ENCODE assay signal across 8 cellular contexts in genomic region chr1:9291914-9292360, GRCh38. TPM values are rescaled to one million over a fixed set of nuclear protein-coding genes. Genes with fewer than 3 reads are reported as not detected.
DNase-seq lines count a peak whose midpoint lies in the region; ATAC-seq, FAIRE-seq and TF ChIP-seq lines count a peak whose summit lies in the region.

No MANE protein-coding gene starts in this region.

- H3K4me2 ChIP-seq in endothelial cell of umbilical vein (ENCODE audit: insufficient read depth, low read length) (peak overlapping the region; percentile 72), MM.1S (ENCODE audit: low read depth, low read length) (no peak overlapping the region)

- peaks cover 2 to 22% (median 13%) of the 10 kb centered on the region in 3 donors for H3K4me1 Mint-ChIP-seq in CD8-positive, alpha-beta memory T cell
- H3K4me1 Mint-ChIP-seq in naive thymus-derived CD8-positive, alpha-beta T cell: peaks cover 0 to 11% (median 8%) of the 10 kb centered on the region in 4 donors

- H3K9ac ChIP-seq in endothelial cell of umbilical vein (replicated peaks; ENCODE audit: extremely low read depth, insufficient read depth, low read length) (peak overlapping the region; percentile 66), MM.1S (ENCODE audit: low read length) (no peak overlapping the region)

- H3K27ac ChIP-seq in CD8-positive, alpha-beta memory T cell (ENCODE audit: low read depth, low read length): no peak overlapping the region
- H3K27ac ChIP-seq in endothelial cell of umbilical vein (ENCODE audit: insufficient read depth, low read depth, low read length) (peak overlapping the region; percentile 54), MM.1S (ENCODE audit: low read length) (no peak overlapping the region)

- no peak for ATAC-seq in naive thymus-derived CD8-positive, alpha-beta T cell
- no peak for ATAC-seq in HG02571 (IDR thresholded peaks at IDR 0.05; ENCODE audit: unreplicated experiment)

- no peaks in the 10 kb centered on the region for H3K9me1 ChIP-seq in endothelial cell of umbilical vein (replicated peaks; ENCODE audit: control insufficient read depth, extremely low read depth, insufficient read depth, low read length)

- POLR2A ChIA-PET in CD8-positive, alpha-beta memory T cell (lab: Charles Lee): interaction anchor here (0.6 kb wide), 1 partner anchor 57 kb away, joined by 3 read pairs; no protein-coding TSS in a partner anchor
- POLR2A ChIA-PET in endothelial cell of umbilical vein (lab: Charles Lee): interaction anchor here (0.6 kb wide), 1 partner anchor 150 kb away, joined by 3 read pairs; no protein-coding TSS in a partner anchor
- POLR2A ChIA-PET in naive thymus-derived CD8-positive, alpha-beta T cell (lab: Charles Lee): interaction anchor here (0.8 to 1.0 kb wide), 2 partner anchors 168 to 204 kb away, joined by 3 read pairs; no protein-coding TSS in a partner anchor

- H3K4me3 Mint-ChIP-seq in CD8-positive, alpha-beta memory T cell: peak overlapping the region; percentile 64 to 87 (median 79)
- peak overlapping the region; percentile 60 to 86 (median 68) for H3K4me3 Mint-ChIP-seq in naive thymus-derived CD8-positive, alpha-beta T cell

- peaks cover 0 to 3% of the 10 kb centered on the region in 2 donors for H3K27me3 Mint-ChIP-seq in CD8-positive, alpha-beta memory T cell
- H3K27me3 Mint-ChIP-seq in naive thymus-derived CD8-positive, alpha-beta T cell: peaks cover 0 to 2% (median 0%) of the 10 kb centered on the region in 5 donors

- no peaks in the 10 kb centered on the region for H3K36me3 Mint-ChIP-seq in CD8-positive, alpha-beta memory T cell
- peaks cover 0 to 5% (median 2%) of the 10 kb centered on the region in 3 donors for H3K36me3 Mint-ChIP-seq in naive thymus-derived CD8-positive, alpha-beta T cell

- CTCF ChIA-PET in CD8-positive, alpha-beta memory T cell (lab: Charles Lee): interaction anchor here (0.9 to 4.1 kb wide), 4 partner anchors 25 to 200 kb away, joined by 3 to 54 read pairs (median 27); no protein-coding TSS in a partner anchor
- CTCF ChIA-PET in endothelial cell of umbilical vein (lab: Charles Lee): interaction anchor here (0.9 to 6.2 kb wide), 12 partner anchors 11 to 205 kb away, joined by 3 to 317 read pairs (median 5); no protein-coding TSS in a partner anchor

- H3F3A ChIP-seq in MM.1S (ENCODE audit: insufficient read depth, low read length): 0 out of 2 replicates have a peak, but pooled peaks cover 2% of the 10 kb centered on the region

- no peaks in the 10 kb centered on the region for H3K27me3 ChIP-seq in CD8-positive, alpha-beta memory T cell (ENCODE audit: insufficient read depth, low read length, poor library complexity, severe bottlenecking)
- H3K27me3 ChIP-seq in endothelial cell of umbilical vein (ENCODE audit: control insufficient read depth in 2 of 2, insufficient read depth in 2 of 2, low read length in 2 of 2): no peaks in the 10 kb centered on the region
- 0 out of 2 replicates have a peak, but pooled peaks cover 3% of the 10 kb centered on the region for H3K27me3 ChIP-seq in MM.1S (replicated peaks; ENCODE audit: insufficient read depth, low read length)

- H3K9me3 ChIP-seq in CD8-positive, alpha-beta memory T cell (ENCODE audit: low read length): peaks cover 6% of the 10 kb centered on the region
- H3K9me3 ChIP-seq in endothelial cell of umbilical vein (replicated peaks; ENCODE audit: control insufficient read depth, insufficient read depth, low read length) (no peaks in the 10 kb centered on the region), MM.1S (replicated peaks; ENCODE audit: insufficient read depth, low read length) (no peaks in the 10 kb centered on the region)

- no peak for TF ChIP-seq CTCF in endothelial cell of umbilical vein (IDR thresholded peaks at IDR 0.05; ENCODE audit: extremely low read depth in 1 of 2, insufficient read depth in 1 of 2, low read depth in 1 of 2, low read length in 2 of 2)
- no peak for TF ChIP-seq CTCF in MM.1S (IDR thresholded peaks at IDR 0.05; ENCODE audit: low read length)

- no peak overlapping the region for H3K4me3 ChIP-seq in CD8-positive, alpha-beta memory T cell (ENCODE audit: low read length)
- H3K4me3 ChIP-seq in endothelial cell of umbilical vein (replicated peaks in 1 of 3; ENCODE audit: insufficient read depth in 1 of 3, low read depth in 1 of 3, low read length in 3 of 3) (peak overlapping the region; percentile 38 to 67 (median 63)), MM.1S (ENCODE audit: low read length) (no peak overlapping the region)

- peak; percentile 14 for TF ChIP-seq POLR2A in endothelial cell of umbilical vein (IDR thresholded peaks at IDR 0.05; ENCODE audit: low read depth, low read length)

- peaks cover 35% of the 10 kb centered on the region for H3K79me2 ChIP-seq in endothelial cell of umbilical vein (ENCODE audit: control insufficient read depth, insufficient read depth, low read length)
- H3K79me2 ChIP-seq in MM.1S (ENCODE audit: low read length): peaks cover 19% of the 10 kb centered on the region

- peaks cover 6 to 18% (median 15%) of the 10 kb centered on the region in 5 donors for H3K9me3 Mint-ChIP-seq in CD8-positive, alpha-beta memory T cell
- H3K9me3 Mint-ChIP-seq in naive thymus-derived CD8-positive, alpha-beta T cell: peaks cover 0 to 8% (median 4%) of the 10 kb centered on the region in 9 donors

- no peaks in the 10 kb centered on the region for H3K9me2 ChIP-seq in MM.1S (replicated peaks; ENCODE audit: insufficient read depth, low read length)

- intact Hi-C loops in endothelial cell of umbilical vein (cut with micrococcal nuclease): loop anchor here (1.0 to 5.0 kb wide), 4 partner anchors 45 to 150 kb away; no protein-coding TSS in a partner anchor

- FAIRE-seq in endothelial cell of umbilical vein (lab: Jason Lieb, UNC): peak; percentile 98

- peak overlapping the region in 2 of 8 donors; percentile 36 to 43 for H3K27ac Mint-ChIP-seq in CD8-positive, alpha-beta memory T cell
- peak overlapping the region in 3 of 10 donors; percentile 54 to 79 (median 60) for H3K27ac Mint-ChIP-seq in naive thymus-derived CD8-positive, alpha-beta T cell

- no peaks in the 10 kb centered on the region for H3K36me3 ChIP-seq in CD8-positive, alpha-beta memory T cell (ENCODE audit: insufficient read depth, low read length)
- H3K36me3 ChIP-seq in endothelial cell of umbilical vein (ENCODE audit: control insufficient read depth in 2 of 2, extremely low read depth in 1 of 2, insufficient read depth in 2 of 2, low read length in 2 of 2): peaks cover 0 to 2% of the 10 kb centered on the region in 2 experiments
- no peaks in the 10 kb centered on the region for H3K36me3 ChIP-seq in MM.1S (replicated peaks; ENCODE audit: insufficient read depth, low read length)

- H3K4me1 ChIP-seq in CD8-positive, alpha-beta memory T cell (ENCODE audit: insufficient read depth, low read length): peaks cover 26% of the 10 kb centered on the region
- peaks cover 15% of the 10 kb centered on the region for H3K4me1 ChIP-seq in endothelial cell of umbilical vein (ENCODE audit: control insufficient read depth, extremely low read depth, insufficient read depth, low read length)
- H3K4me1 ChIP-seq in MM.1S (ENCODE audit: low read length): peaks cover 21% of the 10 kb centered on the region

- H4K20me1 ChIP-seq in endothelial cell of umbilical vein (replicated peaks; ENCODE audit: control insufficient read depth, extremely low read depth, insufficient read depth, low read length) (no peaks in the 10 kb centered on the region), MM.1S (ENCODE audit: insufficient read depth, low read length) (no peaks in the 10 kb centered on the region)

- dilution Hi-C loops in endothelial cell of umbilical vein (cut with MboI; ENCODE audit: extremely low pct_ligation_motif_present, low sequenced_read_pairs): no loop called here

- no TSS peak for BruUV-seq in endothelial cell of umbilical vein (replicated peaks; lab: Mats Ljungman, UMichigan)

- no peak for DNase-seq in CD8-positive, alpha-beta memory T cell
- peak; percentile 40 for DNase-seq in RKO (ENCODE audit: low spot score)
- peak; percentile 85 for DNase-seq in endothelial cell of umbilical vein (ENCODE audit: low read depth, low spot score)
- no peak for DNase-seq in naive thymus-derived CD8-positive, alpha-beta T cell
- no peak for DNase-seq in NCI-H226
- no peak for DNase-seq in NCI-H1436 (lab: John Stamatoyannopoulos, UW)
- no peak for DNase-seq in MM.1S

- H2AFZ ChIP-seq in endothelial cell of umbilical vein (ENCODE audit: low read depth, low read length) (peak overlapping the region; percentile 1), MM.1S (ENCODE audit: low read length) (no peak overlapping the region)

RNA-seq across cellular contexts. Expression of gene SPSB1, which starts 0.8 kb away (rescaled TPM):
- total RNA-seq in CD8-positive, alpha-beta memory T cell: 1 to 10 TPM in 1 of 2 experiments, under 1 TPM in 1; 0.92 to 1.2 TPM
- polyA plus RNA-seq in CD8-positive, alpha-beta memory T cell: 2.8 TPM
- 41.9 and 50.9 TPM in 2 replicates for total RNA-seq in endothelial cell of umbilical vein
- polyA plus RNA-seq in endothelial cell of umbilical vein: 61.2 and 66.7 TPM in 2 replicates
- polyA plus RNA-seq in endothelial cell of umbilical vein (2011; cell fraction: cytosol; rRNA removed): 39.4 and 39.6 TPM in 2 replicates
- 30.4 and 32.4 TPM in 2 replicates for polyA plus RNA-seq in endothelial cell of umbilical vein (2011; cell fraction: nucleus; rRNA removed)
- polyA plus RNA-seq in endothelial cell of umbilical vein (2012): 25.2 and 26.0 TPM in 2 replicates
- polyA minus RNA-seq in endothelial cell of umbilical vein: 68.1 and 84.0 TPM in 2 replicates
- 6.3 TPM for polyA minus RNA-seq in endothelial cell of umbilical vein (2011; cell fraction: cytosol; rRNA and poly(A)+ RNA removed)
- polyA minus RNA-seq in endothelial cell of umbilical vein (2011; cell fraction: nucleus; rRNA and poly(A)+ RNA removed): 27.8 and 30.8 TPM in 2 replicates
- 1 to 10 TPM; 1.5 TPM for total RNA-seq in naive thymus-derived CD8-positive, alpha-beta T cell
- 1 to 10 TPM in 2 of 3 donors, under 1 TPM in 1; 0.44 to 1.7 (median 1.2) TPM for polyA plus RNA-seq in naive thymus-derived CD8-positive, alpha-beta T cell

RNA-seq across cellular contexts. Expression of gene H6PD, which starts 57.4 kb away (rescaled TPM):
- total RNA-seq in CD8-positive, alpha-beta memory T cell: 1 to 10 TPM; 7.8 to 7.9 TPM
- polyA plus RNA-seq in CD8-positive, alpha-beta memory T cell: 11.6 TPM
- total RNA-seq in endothelial cell of umbilical vein: 29.0 and 40.1 TPM in 2 replicates
- polyA plus RNA-seq in endothelial cell of umbilical vein: 24.5 and 26.9 TPM in 2 replicates
- polyA plus RNA-seq in endothelial cell of umbilical vein (2011; cell fraction: cytosol; rRNA removed): 22.5 and 26.8 TPM in 2 replicates
- 19.4 and 21.4 TPM in 2 replicates for polyA plus RNA-seq in endothelial cell of umbilical vein (2011; cell fraction: nucleus; rRNA removed)
- polyA plus RNA-seq in endothelial cell of umbilical vein (2012): 20.4 and 21.0 TPM in 2 replicates
- polyA minus RNA-seq in endothelial cell of umbilical vein: 31.0 and 33.4 TPM in 2 replicates
- polyA minus RNA-seq in endothelial cell of umbilical vein (2011; cell fraction: cytosol; rRNA and poly(A)+ RNA removed): 3.4 TPM
- polyA minus RNA-seq in endothelial cell of umbilical vein (2011; cell fraction: nucleus; rRNA and poly(A)+ RNA removed): 11.2 and 11.9 TPM in 2 replicates
- total RNA-seq in naive thymus-derived CD8-positive, alpha-beta T cell: 10 to 100 TPM; 18.7 to 18.9 TPM
- 10 to 100 TPM in 2 of 3 donors, 1 to 10 TPM in 1; 8.5 to 14.9 (median 11.0) TPM for polyA plus RNA-seq in naive thymus-derived CD8-positive, alpha-beta T cell

Comparison
In these comparisons a context has a peak if more than half of its experiments do, and no peak if none do; other contexts are left out.
1. DNase-seq: peak in RKO (single experiment) and endothelial cell of umbilical vein (single experiment); none in CD8-positive, alpha-beta memory T cell (0 of 5), naive thymus-derived CD8-positive, alpha-beta T cell (0 of 10), NCI-H226 (single experiment), NCI-H1436 (single experiment) and MM.1S (single experiment).
2. H3K4me3 ChIP-seq: peak in endothelial cell of umbilical vein (3 of 3); none in CD8-positive, alpha-beta memory T cell (single experiment) and MM.1S (single experiment).
3. RNA of gene SPSB1, which starts 0.8 kb away (total RNA-seq): 41.9 to 50.9 TPM in endothelial cell of umbilical vein; 1.5 TPM in naive thymus-derived CD8-positive, alpha-beta T cell and 0.92 to 1.2 TPM in CD8-positive, alpha-beta memory T cell; every median in the first group is over 10 times any median in the second.